Comparison of ENCODE assay signal across 1 cellular context in the genomic region with DNA sequence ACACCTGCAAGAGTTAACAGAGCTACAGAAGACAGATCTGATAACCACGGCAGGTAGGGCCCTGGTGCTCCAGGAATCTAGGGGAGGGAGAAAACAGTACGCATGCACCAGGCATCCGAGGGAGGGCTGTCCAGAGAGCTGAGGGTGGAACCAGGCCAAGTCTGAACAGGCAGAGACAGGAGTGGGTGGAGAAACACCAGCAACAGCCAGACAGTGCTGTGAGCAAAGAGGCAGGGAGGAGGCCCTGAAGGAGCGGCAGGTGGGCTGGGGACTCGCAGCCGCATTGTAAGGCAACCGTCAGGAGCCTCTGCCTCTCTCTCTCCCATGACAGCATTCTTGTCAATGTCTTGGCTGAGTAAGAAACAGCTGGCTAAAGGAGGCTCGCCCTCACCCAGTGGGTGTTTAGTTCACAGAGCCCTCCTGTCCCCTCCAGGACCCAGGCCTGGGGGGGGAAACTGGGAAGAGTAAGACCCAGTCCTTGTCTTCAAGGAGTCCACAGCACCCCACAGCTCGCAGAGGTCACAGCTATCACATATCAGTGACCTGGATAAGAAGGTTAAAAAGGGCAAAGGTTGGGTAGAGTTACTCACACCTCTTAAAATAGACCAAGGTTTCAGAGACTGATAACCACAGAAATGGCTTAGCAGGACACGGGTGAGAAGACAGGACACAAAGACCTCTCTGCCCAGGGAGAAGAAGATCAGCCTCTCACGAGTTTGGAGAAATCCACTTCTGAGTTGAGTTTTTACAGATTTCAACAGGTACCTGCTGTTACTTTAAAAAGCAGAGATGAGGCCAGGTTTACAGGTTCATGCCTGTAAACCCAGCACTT.
TF ChIP-seq lines count a peak whose summit lies in the region.

No MANE protein-coding gene starts in this region.

TF ChIP-seq in GM12878, 131 proteins besides CTCF, POLR2A, EP300 and RAD21 (continued from another document):
- peak; percentile 94 for TF ChIP-seq MEF2A (IDR thresholded peaks at IDR 0.05; ENCODE audit: insufficient read depth, low read depth, low read length)
- peak; percentile 94 for TF ChIP-seq ESRRA (IDR thresholded peaks at IDR 0.05; ENCODE audit: low read length)
- TF ChIP-seq IKZF1 (conservative IDR thresholded peaks at IDR 0.05): peak; percentile 86
